In the genomic region with DNA sequence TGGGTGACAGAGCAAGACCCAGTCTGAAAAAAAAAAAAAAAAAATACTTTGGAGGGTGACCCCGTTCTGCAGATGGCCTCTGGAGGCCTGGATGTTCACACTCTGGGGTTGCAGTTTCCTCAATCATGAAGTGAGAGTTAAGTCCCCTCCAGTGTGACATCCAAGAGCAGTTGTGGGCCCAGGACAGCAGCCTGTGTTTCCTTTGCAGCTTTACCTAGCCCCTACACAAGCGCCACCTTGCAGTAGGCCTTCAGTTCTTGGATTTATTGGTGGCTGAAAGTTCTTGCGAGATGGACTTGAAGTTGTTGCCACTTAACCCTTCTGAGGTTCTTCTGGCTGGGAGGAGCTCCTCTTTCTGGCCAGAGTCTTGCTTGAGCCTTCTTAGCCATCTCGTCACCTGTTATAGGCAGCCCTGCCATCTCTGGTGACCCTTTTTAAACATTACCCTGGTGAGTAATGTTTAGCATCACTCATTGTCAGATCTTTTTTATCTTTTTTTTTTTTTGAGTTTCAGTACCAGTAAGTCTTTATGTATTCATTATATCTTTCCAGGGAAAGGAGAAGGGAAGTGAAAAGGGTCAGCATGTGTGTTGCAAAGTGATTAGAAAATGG, we compare ENCODE assay signal across 21 cellular contexts.
DNase-seq lines count a peak whose midpoint lies in the region; ATAC-seq and TF ChIP-seq lines count a peak whose summit lies in the region.
"Had no signal": no experiment of that assay in that cellular context is flagged by ENCODE, and none has a peak within 500 bp of the region (broad histone marks: within the 10 kb centered on the region; RNA-seq: fewer than 3 reads in every experiment).

No MANE protein-coding gene starts in this region.

- H3K4me3 Mint-ChIP-seq in activated T-cell treated with anti-CD3 and anti-CD28 coated beads, Interleukin-2, amount 50 U/mL, for 24 hours = no peak overlapping the region

- no peaks in the 10 kb centered on the region for H3K9me3 Mint-ChIP-seq in activated T-cell treated with anti-CD3 and anti-CD28 coated beads, Interleukin-2, amount 50 U/mL, for 24 hours

- no peaks in the 10 kb centered on the region for H3K27me3 Mint-ChIP-seq in activated T-cell treated with anti-CD3 and anti-CD28 coated beads, Interleukin-2, amount 50 U/mL, for 24 hours

- CTCF ChIA-PET in GM10248 (lab: Yijun Ruan, JAX) = interaction anchor here (0.9 to 1.8 kb wide), 4 partner anchors 8 to 139 kb away, joined by 3 to 5 read pairs (median 4); no protein-coding TSS in a partner anchor

- POLR2A ChIA-PET in GM10248 (lab: Yijun Ruan, JAX) = interaction anchor here (0.7 kb wide), 2 partner anchors 12 to 14 kb away, joined by 4 to 11 read pairs; no protein-coding TSS in a partner anchor

- peaks cover 57% of the 10 kb centered on the region for H3K36me3 ChIP-seq in Loucy (ENCODE audit: insufficient read depth, low read length)
- H3K36me3 ChIP-seq: MG63, SJSA1 had no signal

- ATAC-seq in HG02884 (IDR thresholded peaks at IDR 0.05; ENCODE audit: unreplicated experiment) = no peak
- ATAC-seq: Right ventricle myocardium inferior had no signal

- no peak for DNase-seq in activated T-cell treated with anti-CD3 and anti-CD28 coated beads, Interleukin-2, amount 50 U/mL, for 24 hours
- DNase-seq in activated T-cell treated with anti-CD3 and anti-CD28 coated beads, Interleukin-2, amount 50 U/mL, for 1 hour = no peak
- DNase-seq in kidney glomerular epithelial cell (lab: John Stamatoyannopoulos, UW) = peak; percentile 51
- no peak for DNase-seq in GM10248 (ENCODE audit: extremely low spot score)
- DNase-seq in COLO829 (ENCODE audit: low spot score) = no peak
- DNase-seq: COR-L47, DMS 273 treated with DMSO at 0.1 percent for 48 hours, DMS79 treated with DMSO at 0.1 percent for 48 hours, Kasumi-1, MG63, NCI-H1417, NCI-H1694 treated with DMSO at 0.1 percent for 48 hours, NCI-H2081 treated with DMSO at 0.1 percent for 48 hours, NCI-H2171 treated with DMSO at 0.1 percent for 48 hours, NCI-H446, NCI-H526, OCI-M1 had no signal

- H3K4me1 Mint-ChIP-seq in activated T-cell treated with anti-CD3 and anti-CD28 coated beads, Interleukin-2, amount 50 U/mL, for 24 hours (ENCODE audit: low read depth) = peaks cover 47% of the 10 kb centered on the region

- H3K4me1 ChIP-seq in Loucy (ENCODE audit: insufficient read depth, low read length, poor library complexity, severe bottlenecking) = peaks cover 52% of the 10 kb centered on the region
- H3K4me1 ChIP-seq: SJSA1 had no signal

- H3K9me3 ChIP-seq in Loucy (ENCODE audit: insufficient read depth, low read depth, low read length) = no peaks in the 10 kb centered on the region
- H3K9me3 ChIP-seq: MG63, SJSA1 had no signal

- H3K9ac ChIP-seq in Loucy (ENCODE audit: low read depth, low read length, poor library complexity, severe bottlenecking) = peak overlapping the region; percentile 26

- no peaks in the 10 kb centered on the region for H3F3A ChIP-seq in Loucy (ENCODE audit: low read depth)

- H3K79me2 ChIP-seq in Loucy (ENCODE audit: insufficient read depth, low read length) = peaks cover 83% of the 10 kb centered on the region

- peak overlapping the region; percentile 98 for H3K4me2 ChIP-seq in Loucy (ENCODE audit: low read depth, low read length, poor library complexity, severe bottlenecking)

- no peaks in the 10 kb centered on the region for H3K9me2 ChIP-seq in Loucy (replicated peaks; ENCODE audit: low read depth, low read length)

- peaks cover 9% of the 10 kb centered on the region for H3K27me3 ChIP-seq in Loucy (ENCODE audit: insufficient read depth, low read length, poor library complexity, severe bottlenecking)
- H3K27me3 ChIP-seq: MG63, SJSA1 had no signal

- peak overlapping the region; percentile 92 for H3K4me3 ChIP-seq in Loucy (ENCODE audit: low read length, poor library complexity, severe bottlenecking)
- H3K4me3 ChIP-seq: MG63, SJSA1 had no signal

- H2AFZ ChIP-seq in Loucy (ENCODE audit: low read length) = no peak overlapping the region

- peaks cover 24% of the 10 kb centered on the region for H4K20me1 ChIP-seq in Loucy (ENCODE audit: insufficient read depth, low read length, poor library complexity, severe bottlenecking)

- peaks cover 96% of the 10 kb centered on the region for H3K36me3 Mint-ChIP-seq in activated T-cell treated with anti-CD3 and anti-CD28 coated beads, Interleukin-2, amount 50 U/mL, for 24 hours (ENCODE audit: low read depth)

- TF ChIP-seq CTCF in Loucy (conservative IDR thresholded peaks at IDR 0.05; ENCODE audit: low read length) (no peak), GM10248 (IDR thresholded peaks at IDR 0.05; ENCODE audit: control extremely low read depth, extremely low read depth, low read depth, missing control alignments) (no peak)

- H3K27ac Mint-ChIP-seq in activated T-cell treated with anti-CD3 and anti-CD28 coated beads, Interleukin-2, amount 50 U/mL, for 24 hours = peak overlapping the region; percentile 14
